Comparison of ENCODE assay signal across 22 cellular contexts in genomic region chr9:137410891-137411249, GRCh38. TPM values are rescaled to one million over a fixed set of nuclear protein-coding genes. Genes with fewer than 3 reads are reported as not detected.
DNase-seq lines count a peak whose midpoint lies in the region; ATAC-seq, FAIRE-seq and TF ChIP-seq lines count a peak whose summit lies in the region.
"Had no signal": no experiment of that assay in that cellular context is flagged by ENCODE, and none has a peak within 500 bp of the region (broad histone marks: within the 10 kb centered on the region; RNA-seq: fewer than 3 reads in every experiment).

No MANE protein-coding gene starts in this region.

- TF ChIP-seq CTCF in A549 (IDR thresholded peaks at IDR 0.05) (no peak), mammary epithelial cell (conservative IDR thresholded peaks at IDR 0.05 in 1 of 2, IDR thresholded peaks at IDR 0.05 in 1 of 2; ENCODE audit: extremely low read depth in 1 of 2, insufficient read depth in 1 of 2, low read depth in 1 of 2, low read length in 2 of 2) (no peak), pancreas (IDR thresholded peaks at IDR 0.05) (no peak)

- intact Hi-C loops in mammary epithelial cell (cut with micrococcal nuclease) (no loop called here), pancreas (cut with DNase I) (loop anchor here in 1 of 3 donors (5.0 kb wide), 1 partner anchor 129 kb away; no protein-coding TSS in a partner anchor)

- BruUV-seq in mammary epithelial cell (replicated peaks; lab: Mats Ljungman, UMichigan), result no TSS peak

- H3K9me3 ChIP-seq in A549 (no peaks in the 10 kb centered on the region), mammary epithelial cell (replicated peaks; ENCODE audit: insufficient read depth, low read length) (no peaks in the 10 kb centered on the region), pancreas (no peaks in the 10 kb centered on the region), MG63 (no peaks in the 10 kb centered on the region)
- H3K9me3 ChIP-seq: ascending aorta, colonic mucosa, prostate gland had no signal

- H3K27me3 ChIP-seq in mammary epithelial cell (ENCODE audit: insufficient read depth, low read length) (peaks cover 4% of the 10 kb centered on the region), pancreas (no peaks in the 10 kb centered on the region), MG63 (no peaks in the 10 kb centered on the region)
- H3K27me3 ChIP-seq: ascending aorta, colonic mucosa had no signal

- H3K27ac ChIP-seq in A549 (peak overlapping the region; percentile 86 to 98), mammary epithelial cell (ENCODE audit: insufficient read depth, low read depth, low read length) (no peak overlapping the region), pancreas (peak overlapping the region; percentile 56 to 80 (median 62))
- H3K27ac ChIP-seq: ascending aorta, colonic mucosa, prostate gland had no signal

- no peak for DNase-seq in A549 (ENCODE audit: low read depth in 1 of 2, low spot score in 1 of 2)
- DNase-seq in mammary epithelial cell, result no peak
- peak in 1 of 6 donors; percentile 77 for DNase-seq in pancreas
- no peak for DNase-seq in NOMO-1 treated with DMSO at 0.1 percent for 48 hours (lab: John Stamatoyannopoulos, UW; ENCODE audit: unreplicated experiment)
- DNase-seq in MG63, result no peak
- no peak for DNase-seq in iPS-NIHi7 (ENCODE audit: extremely low spot score)
- no peak for DNase-seq in HTR-8/SVneo (ENCODE audit: insufficient read length, low spot score)
- DNase-seq: activated CD4-positive, alpha-beta T cell treated with anti-CD3 and anti-CD28 coated beads, Interleukin-2, amount 10 ng/mL, durations not matched to agents 7 days and 5 days; CD8-positive, alpha-beta memory T cell; colonic mucosa; DND-41; MM.1S; NCI-H187 treated with DMSO at 0.1 percent for 48 hours had no signal

- TF ChIP-seq EP300 in A549 (IDR thresholded peaks at IDR 0.05) (no peak), Ishikawa (IDR thresholded peaks at IDR 0.05; ENCODE audit: borderline replicate concordance) (no peak)

- H3K4me3 ChIP-seq in A549 (peak overlapping the region; percentile 32; the same call in 2 of the 3 replicates), mammary epithelial cell (replicated peaks in 1 of 3; ENCODE audit: insufficient read depth in 1 of 3, low read depth in 2 of 3, low read length in 3 of 3) (no peak overlapping the region), pancreas (peak overlapping the region in 1 of 4 donors; percentile 12), MG63 (no peak overlapping the region)
- H3K4me3 ChIP-seq: colonic mucosa, prostate gland had no signal

- H3K9ac ChIP-seq in mammary epithelial cell (ENCODE audit: insufficient read depth, low read length), result no peak overlapping the region

- CTCF ChIA-PET in A549 (lab: Yijun Ruan, JAX) (interaction anchor here (0.5 to 6.8 kb wide), 4 partner anchors 12 to 108 kb away, joined by 3 to 51 read pairs (median 26); partner anchors contain the start of genes EXD3, NOXA1 and NRARP), mammary epithelial cell (lab: Charles Lee; ENCODE audit: low non-redundant PET) (no interaction called here)

- peaks cover 5% of the 10 kb centered on the region for H4K20me1 ChIP-seq in mammary epithelial cell (ENCODE audit: insufficient read depth, low read length)

- H3K4me1 ChIP-seq in A549, result peaks cover 36% of the 10 kb centered on the region
- peaks cover 32% of the 10 kb centered on the region for H3K4me1 ChIP-seq in mammary epithelial cell (ENCODE audit: insufficient read depth, low read length)
- peaks cover 0 to 4% (median 0%) of the 10 kb centered on the region in 3 donors for H3K4me1 ChIP-seq in pancreas
- H3K4me1 ChIP-seq: prostate gland had no signal

- ATAC-seq in A549 (no peak), pancreas (peak in 1 of 4 donors; percentile 27)

- TF ChIP-seq RAD21 in A549 (conservative IDR thresholded peaks at IDR 0.05 in 1 of 2, IDR thresholded peaks at IDR 0.05 in 1 of 2), result no peak
- TF ChIP-seq RAD21 in Ishikawa (IDR thresholded peaks at IDR 0.05; ENCODE audit: low read depth), result no peak

- H2AFZ ChIP-seq in mammary epithelial cell (ENCODE audit: low read depth, low read length), result no peak overlapping the region

- H3K4me2 ChIP-seq in A549 (peak overlapping the region; percentile 87), mammary epithelial cell (ENCODE audit: insufficient read depth, low read depth, low read length) (peak overlapping the region; percentile 44)

- peaks cover 4% of the 10 kb centered on the region for H3K79me2 ChIP-seq in mammary epithelial cell (ENCODE audit: insufficient read depth, low read length)

- no peak for TF ChIP-seq POLR2A in A549 (IDR thresholded peaks at IDR 0.05; ENCODE audit: low read length)

- H3K36me3 ChIP-seq in mammary epithelial cell (ENCODE audit: insufficient read depth, low read length) (no peaks in the 10 kb centered on the region), pancreas (no peaks in the 10 kb centered on the region), MG63 (no peaks in the 10 kb centered on the region)
- H3K36me3 ChIP-seq: ascending aorta, colonic mucosa, prostate gland had no signal

- in situ Hi-C loops in mammary epithelial cell (cut with MboI; ENCODE audit: low sequenced_read_pairs in 2 of 2), result no loop called here

- no peak for FAIRE-seq in A549 (lab: Jason Lieb, UNC)
- FAIRE-seq in pancreas (lab: Jason Lieb, UNC), result no peak
- no peak for FAIRE-seq in HTR-8/SVneo (lab: Jason Lieb, UNC)
- FAIRE-seq: frontal cortex, H54 had no signal

- dilution Hi-C loops in mammary epithelial cell (cut with HindIII; ENCODE audit: low sequenced_read_pairs), result loop anchor here (5.0 to 10.0 kb wide), 3 partner anchors 44 to 236 kb away; partner anchors contain the start of genes LRRC26 and TMEM210

- POLR2A ChIA-PET in A549 (lab: Yijun Ruan, JAX), result interaction anchor here (2.6 kb wide), 1 partner anchor 12 kb away, joined by 13 read pairs; the partner anchor contains the start of genes EXD3 and NOXA1

- WGBS in A549 (ENCODE audit: missing lambda C conversion rate), result 93% methylated on average over 5 of the region's 15 CpGs
- 84% methylated on average over 10 of the region's 15 CpGs for WGBS in mammary epithelial cell (ENCODE audit: low coverage, missing lambda C conversion rate)
- 75 to 83% methylated on average over 15 of the region's 15 CpGs for WGBS in pancreas, 2 donors

TF ChIP-seq in A549, 52 proteins besides CTCF, POLR2A, EP300 and RAD21 (continues in another document):
- TF ChIP-seq JUN (IDR thresholded peaks at IDR 0.05), result no peak
- no peak for TF ChIP-seq EHMT2 (IDR thresholded peaks at IDR 0.05; ENCODE audit: low read depth)

TF ChIP-seq in Ishikawa, 13 proteins besides CTCF, POLR2A, EP300 and RAD21 (continues in another document):
- 0 out of 2 replicates have a peak, but pooled peaks have one; percentile 22 for TF ChIP-seq TAF1 (IDR thresholded peaks at IDR 0.05; ENCODE audit: low read depth)

RNA-seq across cellular contexts. Expression of gene EXD3, which starts 12.1 kb away (rescaled TPM):
- polyA plus RNA-seq in A549 (2011; rRNA removed), result 3.3 and 3.4 TPM in 2 replicates
- polyA plus RNA-seq in A549 (2012; cell fraction: cytosol; rRNA removed), result 2.3 and 4.1 TPM in 2 replicates
- 11.3 and 14.6 TPM in 2 replicates for polyA plus RNA-seq in A549 (2012; cell fraction: nucleus; rRNA removed)
- polyA plus RNA-seq in A549 (2017; fragmentation: RNase III; extraction: RNeasy Plus Mini Kit Qiagen cat#74134 plus additional on column Dnase treatment), result 4.0 to 5.4 TPM (median 4.5 TPM) in 3 replicates
- polyA minus RNA-seq in A549 (2011; rRNA and poly(A)+ RNA removed), result 2.5 and 3.5 TPM in 2 replicates
- 10 to 100 TPM in 1 of 2 donors, 1 to 10 TPM in 1; 9.1 to 10.8 TPM for total RNA-seq in mammary epithelial cell
- polyA plus RNA-seq in mammary epithelial cell, result 3.2 TPM
- 0.31 TPM for polyA minus RNA-seq in mammary epithelial cell
- total RNA-seq in pancreas, result 10 to 100 TPM in 3 of 6 donors, 1 to 10 TPM in 3; 8.1 to 16.5 (median 10.4) TPM
- 10 to 100 TPM; 43.1 to 57.3 TPM for polyA plus RNA-seq in pancreas
- total RNA-seq in MG63 (2014; rRNA removed; shearing (Covaris generic); ENCODE audit: low replicate concordance), result 1.2 TPM in 2 replicates

RNA-seq across cellular contexts. Expression of gene NOXA1, which starts 12.3 kb away (rescaled TPM):
- polyA plus RNA-seq in A549 (2011; rRNA removed) (0.44 and 0.58 TPM in 2 replicates), A549 (2017; fragmentation: RNase III; extraction: RNeasy Plus Mini Kit Qiagen cat#74134 plus additional on column Dnase treatment) (1.1 to 1.9 TPM (median 1.5 TPM) in 3 replicates), mammary epithelial cell (0.18 TPM), pancreas (10 to 100 TPM; 40.0 to 45.5 TPM)
- polyA plus RNA-seq in A549 (2012; cell fraction: cytosol; rRNA removed), result 0.63 and 1.1 TPM in 2 replicates
- polyA plus RNA-seq in A549 (2012; cell fraction: nucleus; rRNA removed), result 3.9 and 6.1 TPM in 2 replicates
- 0.19 and 0.33 TPM in 2 replicates for polyA minus RNA-seq in A549 (2011; rRNA and poly(A)+ RNA removed)
- total RNA-seq in mammary epithelial cell (1 to 10 TPM in 1 of 2 donors, under 1 TPM in 1; 0.82 to 2.0 TPM), pancreas (10 to 100 TPM in 3 of 6 donors, 1 to 10 TPM in 3; 6.6 to 15.0 (median 10.0) TPM)
- not detected for polyA minus RNA-seq in mammary epithelial cell
- total RNA-seq in MG63 (2014; rRNA removed; shearing (Covaris generic); ENCODE audit: low replicate concordance), result not detected in 2 replicates
- total RNA-seq: HT1080 had no signal

RNA-seq across cellular contexts. Expression of gene ENTPD8, which starts 30.3 kb away (rescaled TPM):
- polyA plus RNA-seq in A549 (2011; rRNA removed) (0.18 and 0.22 TPM in 2 replicates), A549 (2017; fragmentation: RNase III; extraction: RNeasy Plus Mini Kit Qiagen cat#74134 plus additional on column Dnase treatment) (0.21 to 0.41 TPM (median 0.36 TPM) in 3 replicates), mammary epithelial cell (0.02 TPM), pancreas (1 to 10 TPM; 3.9 to 4.7 TPM)
- polyA plus RNA-seq in A549 (2012; cell fraction: cytosol; rRNA removed), result 0.22 and 0.29 TPM in 2 replicates
- 3.6 TPM in 2 replicates for polyA plus RNA-seq in A549 (2012; cell fraction: nucleus; rRNA removed)
- 0.08 TPM in 1 of 2 replicates, not detected in the other for polyA minus RNA-seq in A549 (2011; rRNA and poly(A)+ RNA removed)
- total RNA-seq in mammary epithelial cell (under 1 TPM in 1 of 2 donors, not detected in 1; 0.83 TPM), pancreas (1 to 10 TPM in 5 of 6 donors, under 1 TPM in 1; 0.98 to 3.8 (median 1.3) TPM)
- not detected for polyA minus RNA-seq in mammary epithelial cell
- not detected in 2 replicates for total RNA-seq in MG63 (2014; rRNA removed; shearing (Covaris generic); ENCODE audit: low replicate concordance)
- total RNA-seq: activated CD4-positive, alpha-beta T cell treated with anti-CD3 and anti-CD28 coated beads, Interleukin-2, amount 10 ng/mL, durations not matched to agents 7 days and 5 days; activated naive CD4-positive, alpha-beta T cell treated with anti-CD3 and anti-CD28 coated beads for 36 hours; ascending aorta; CD8-positive, alpha-beta memory T cell; frontal cortex; HT1080; NCI-H460 had no signal
- polyA plus RNA-seq: AG04450; CD8-positive, alpha-beta memory T cell had no signal

RNA-seq across cellular contexts. Expression of gene NSMF, which starts 48.3 kb away (rescaled TPM):
- polyA plus RNA-seq in A549 (2011; rRNA removed), result 16.0 and 20.0 TPM in 2 replicates
- 33.6 and 46.9 TPM in 2 replicates for polyA plus RNA-seq in A549 (2012; cell fraction: cytosol; rRNA removed)
- 116 and 143 TPM in 2 replicates for polyA plus RNA-seq in A549 (2012; cell fraction: nucleus; rRNA removed)
- 29.2 to 35.0 TPM (median 33.0 TPM) in 3 replicates for polyA plus RNA-seq in A549 (2017; fragmentation: RNase III; extraction: RNeasy Plus Mini Kit Qiagen cat#74134 plus additional on column Dnase treatment)
- 21.3 and 25.0 TPM in 2 replicates for polyA minus RNA-seq in A549 (2011; rRNA and poly(A)+ RNA removed)
- 10 to 100 TPM; 29.7 to 42.0 TPM for total RNA-seq in mammary epithelial cell
- 28.2 TPM for polyA plus RNA-seq in mammary epithelial cell
- 35.2 TPM for polyA minus RNA-seq in mammary epithelial cell
- 10 to 100 TPM; 22.0 to 34.4 (median 26.3) TPM for total RNA-seq in pancreas
- 10 to 100 TPM; 68.6 to 81.0 TPM for polyA plus RNA-seq in pancreas
- 21.7 and 29.1 TPM in 2 replicates for total RNA-seq in MG63 (2014; rRNA removed; shearing (Covaris generic); ENCODE audit: low replicate concordance)
